Comparison of ENCODE assay signal across 3 cellular contexts in genomic region chrX:27809460-27809859, GRCh38. TPM values are rescaled to one million over a fixed set of nuclear protein-coding genes. Genes with fewer than 3 reads are reported as not detected.
"Had no signal": no experiment of that assay in that cellular context is flagged by ENCODE, and none has a peak within 500 bp of the region (broad histone marks: within the 10 kb centered on the region; RNA-seq: fewer than 3 reads in every experiment).

No MANE protein-coding gene starts in this region.

RNA-seq across cellular contexts. Expression of gene MAGEB10, which starts 1.7 kb away (rescaled TPM):
- total RNA-seq: LHCN-M2, MCF 10A, NCI-H460 had no signal
